In the genomic region with DNA sequence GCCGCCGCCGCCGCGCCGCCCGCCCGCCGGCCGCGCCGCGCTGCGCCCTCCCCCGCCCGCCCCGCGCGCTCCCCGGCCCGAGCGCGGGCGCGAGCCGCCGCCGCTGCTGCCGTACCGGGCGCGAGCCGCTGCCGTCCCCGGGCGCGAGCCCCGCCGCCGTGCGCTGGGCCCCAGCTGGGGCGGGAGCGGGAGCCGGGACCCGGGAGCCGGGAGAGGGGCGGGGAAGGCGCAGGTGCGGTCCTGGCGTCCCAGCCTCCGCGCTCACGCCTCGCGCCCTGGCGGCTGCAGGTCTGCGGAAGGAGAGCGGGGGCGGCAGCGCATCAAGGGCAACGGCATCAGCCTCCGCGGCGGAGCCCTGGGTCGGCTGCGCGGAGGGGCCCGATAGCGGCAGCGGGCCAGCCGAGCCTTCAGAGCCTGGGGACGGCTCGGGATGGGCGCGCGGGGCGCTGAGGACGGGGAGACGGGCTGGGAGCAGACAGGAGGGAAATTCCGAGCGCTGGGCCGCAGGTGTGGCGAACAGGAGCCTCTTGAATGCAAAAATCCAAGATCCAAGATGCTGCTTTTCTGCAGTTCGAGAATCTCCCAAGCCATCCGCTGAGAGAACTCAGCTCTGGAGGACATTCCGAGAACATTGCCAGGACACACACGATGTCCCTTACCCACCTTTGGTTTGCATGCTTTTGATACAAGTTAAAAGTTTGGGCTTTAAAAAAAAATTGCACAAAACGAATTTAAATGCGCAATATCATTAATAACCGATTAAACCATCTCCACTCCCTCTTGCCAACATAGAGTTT, we compare ENCODE assay signal across 8 cellular contexts.
DNase-seq lines count a peak whose midpoint lies in the region; ATAC-seq and TF ChIP-seq lines count a peak whose summit lies in the region.

No MANE protein-coding gene starts in this region.

- H3K4me2 ChIP-seq in PC-9, result no peak overlapping the region

- H4K20me1 ChIP-seq in PC-9 (ENCODE audit: insufficient read depth), result no peaks in the 10 kb centered on the region

- H3K9me2 ChIP-seq in PC-9 (ENCODE audit: insufficient read depth), result no peaks in the 10 kb centered on the region

- no peaks in the 10 kb centered on the region for H3K9me3 ChIP-seq in BE2C
- H3K9me3 ChIP-seq in HUES48 (ENCODE audit: control insufficient read depth, insufficient read depth, low read length), result no peaks in the 10 kb centered on the region
- no peaks in the 10 kb centered on the region for H3K9me3 ChIP-seq in PC-9 (ENCODE audit: insufficient read depth, low read depth)

- H3K27ac ChIP-seq in HUES48 (ENCODE audit: low read depth, low read length), result peak overlapping the region; percentile 32
- no peak overlapping the region for H3K27ac ChIP-seq in PC-9

- H3K36me3 ChIP-seq in BE2C (no peaks in the 10 kb centered on the region), HUES48 (ENCODE audit: control insufficient read depth, insufficient read depth, low read length) (no peaks in the 10 kb centered on the region), PC-9 (ENCODE audit: low read depth) (no peaks in the 10 kb centered on the region)

- no peak for TF ChIP-seq CTCF in BE2C (IDR thresholded peaks at IDR 0.05; ENCODE audit: low read depth, low read length)
- TF ChIP-seq CTCF in PC-9 (conservative IDR thresholded peaks at IDR 0.05), result no peak

- intact Hi-C loops in PC-9 (cut with micrococcal nuclease; ENCODE audit: unreplicated experiment), result no loop called here

- H3K4me1 ChIP-seq in BE2C (no peaks in the 10 kb centered on the region), HUES48 (ENCODE audit: control insufficient read depth, insufficient read depth, low read length) (peaks cover 17% of the 10 kb centered on the region), PC-9 (replicated peaks; ENCODE audit: insufficient read depth) (no peaks in the 10 kb centered on the region)

- 0 out of 2 replicates have a peak overlapping the region, but pooled peaks have one; percentile 32 for H3K9ac ChIP-seq in HUES48 (ENCODE audit: low read depth, low read length)

- POLR2A ChIA-PET in PC-9 (lab: Charles Lee; ENCODE audit: unreplicated experiment), result no interaction called here

- peaks cover 55% of the 10 kb centered on the region for H3K27me3 ChIP-seq in BE2C
- H3K27me3 ChIP-seq in HUES48 (ENCODE audit: control insufficient read depth, insufficient read depth, low read length), result peaks cover 50% of the 10 kb centered on the region
- H3K27me3 ChIP-seq in PC-9 (ENCODE audit: insufficient read depth, low read depth), result no peaks in the 10 kb centered on the region

- DNase-seq in BE2C (peak; percentile 19), amniotic epithelial cell (ENCODE audit: low read depth) (peak; percentile 3), kidney glomerular epithelial cell (lab: John Stamatoyannopoulos, UW) (peak; percentile 5), PC-9 (no peak), GOT3 (lab: John Stamatoyannopoulos, UW) (no peak)
- peak; percentile 27 for DNase-seq in stimulated activated naive CD8-positive, alpha-beta T cell treated with anti-CD3 and anti-CD28 coated beads, Interleukin-15, Interleukin-2, amounts not matched to agents 100 U/mL and 50 U/mL, for 24 hours

- no peak for ATAC-seq in stimulated activated naive CD8-positive, alpha-beta T cell treated with anti-CD3 and anti-CD28 coated beads, Interleukin-15, Interleukin-2, amounts not matched to agents 100 U/mL and 50 U/mL, for 24 hours
- no peak for ATAC-seq in GM21737 (IDR thresholded peaks at IDR 0.05; ENCODE audit: unreplicated experiment)

- CTCF ChIA-PET in PC-9 (lab: Charles Lee), result no interaction called here

- H2AFZ ChIP-seq in PC-9, result no peak overlapping the region

- H3K4me3 ChIP-seq in BE2C (ENCODE audit: low read depth, low read length) (no peak overlapping the region), HUES48 (ENCODE audit: low read depth, low read length) (peak overlapping the region; percentile 75), PC-9 (no peak overlapping the region)

- H3F3A ChIP-seq in PC-9 (ENCODE audit: insufficient read depth, low read depth), result no peaks in the 10 kb centered on the region

- BruUV-seq in PC-9 (replicated peaks; lab: Mats Ljungman, UMichigan), result no TSS peak

- H3K79me2 ChIP-seq in PC-9 (ENCODE audit: low read depth), result no peaks in the 10 kb centered on the region

Comparison
In these comparisons a context has a peak if more than half of its experiments do, and no peak if none do; other contexts are left out.
1. DNase-seq: peak in BE2C (single experiment), amniotic epithelial cell (single experiment), kidney glomerular epithelial cell (single experiment) and stimulated activated naive CD8-positive, alpha-beta T cell treated with anti-CD3 and anti-CD28 coated beads, Interleukin-15, Interleukin-2, amounts not matched to agents 100 U/mL and 50 U/mL, for 24 hours (single experiment); none in PC-9 (0 of 2) and GOT3 (single experiment).